Comparison of ENCODE assay signal across 27 cellular contexts in genomic region chr2:150625300-150625699, GRCh38.
A peak's percentile ranks its signal among the peaks of the same experiment; 100 is the strongest.
DNase-seq lines count a peak whose midpoint lies in the region; ATAC-seq, FAIRE-seq and TF ChIP-seq lines count a peak whose summit lies in the region.
"Had no signal": no experiment of that assay in that cellular context is flagged by ENCODE, and none has a peak within 500 bp of the region (broad histone marks: within the 10 kb centered on the region; RNA-seq: fewer than 3 reads in every experiment).

No MANE protein-coding gene starts in this region.

- DNase-seq in AG08395 (ENCODE audit: low spot score), result peak; percentile 6
- peak; percentile 21 for DNase-seq in HPDE6-E6E7 (ENCODE audit: extremely low spot score)
- peak; percentile 35 for DNase-seq in astrocyte (ENCODE audit: low read depth)
- DNase-seq in keratinocyte (ENCODE audit: low read depth, low spot score), result no peak
- DNase-seq in GDM1 (lab: John Stamatoyannopoulos, UW), result no peak
- DNase-seq in NCI-H2107 treated with DMSO at 0.1 percent for 48 hours (lab: John Stamatoyannopoulos, UW; ENCODE audit: unreplicated experiment), result no peak
- no peak for DNase-seq in NK-92 treated with Interleukin-12 subunit alpha and Interleukin-12 subunit beta, amount 100 ng/mL, for 24 hours (lab: John Stamatoyannopoulos, UW)
- DNase-seq: activated B cell treated with CpG ODN at 0.5 μM for 24 hours; activated CD4-positive, alpha-beta T cell treated with anti-CD3 and anti-CD28 coated beads, Interleukin-2, amount 50 U/mL, for 4 hours; activated effector memory CD4-positive, alpha-beta T cell treated with Interleukin-2 at 50 U/mL for 16 hours; brain microvascular endothelial cell; CD4-positive, CD25-positive, alpha-beta regulatory T cell; colonic mucosa; endodermal cell; mucosa of descending colon; NCI-H1105; NCI-H2081 treated with DMSO at 0.1 percent for 48 hours; NCI-H510A treated with DMSO at 0.1 percent for 48 hours; small intestine; stimulated activated CD4-positive, alpha-beta T cell treated with anti-CD3 and anti-CD28 coated beads, Interleukin-2, amount 100 ng/mL, for 24 hours; uterus had no signal

- H4K20me1 ChIP-seq in astrocyte (ENCODE audit: insufficient read depth, low read length) (no peaks in the 10 kb centered on the region), keratinocyte (ENCODE audit: control insufficient read depth, extremely low read depth, insufficient read depth, low read length) (no peaks in the 10 kb centered on the region)

- H3K4me2 ChIP-seq in astrocyte (ENCODE audit: low read length) (no peak overlapping the region), keratinocyte (ENCODE audit: control insufficient read depth, extremely low read depth, insufficient read depth, low read depth, low read length) (no peak overlapping the region)

- FAIRE-seq in astrocyte (lab: Jason Lieb, UNC) (no peak), keratinocyte (lab: Jason Lieb, UNC) (no peak)
- FAIRE-seq: GM12891, HTR-8/SVneo, small intestine had no signal

- peaks cover 49% of the 10 kb centered on the region for H3K4me1 Mint-ChIP-seq in astrocyte (ENCODE audit: low read depth, unreplicated experiment)
- H3K4me1 Mint-ChIP-seq: activated B cell treated with CpG ODN at 0.5 μM for 24 hours; stimulated activated memory B cell treated with anti-CD40 and anti-IgM and Interleukin-4, amounts not matched to agents 10 μg/mL and 1 μg/mL and 100 μg/mL, for 72 hours had no signal

- H3K27ac ChIP-seq in astrocyte (ENCODE audit: low read depth, low read length) (no peak overlapping the region), keratinocyte (ENCODE audit: control insufficient read depth, insufficient read depth, low read length) (peak overlapping the region; percentile 2)
- H3K27ac ChIP-seq: brain microvascular endothelial cell, colonic mucosa, prostate gland, suprapubic skin, uterus had no signal

- H3K4me1 ChIP-seq in astrocyte (ENCODE audit: insufficient read depth, low read length) (peaks cover 31% of the 10 kb centered on the region), keratinocyte (ENCODE audit: control insufficient read depth, extremely low read depth, insufficient read depth, low read length) (peaks cover 31% of the 10 kb centered on the region)
- H3K4me1 ChIP-seq: colonic mucosa, prostate gland, uterus had no signal

- no peak for ATAC-seq in GM19035 (IDR thresholded peaks at IDR 0.05; ENCODE audit: unreplicated experiment)
- ATAC-seq: mucosa of descending colon; stimulated activated memory B cell treated with anti-CD40 and anti-IgM and Interleukin-4, amounts not matched to agents 10 μg/mL and 1 μg/mL and 100 μg/mL, for 72 hours had no signal

- H3K9me1 ChIP-seq in keratinocyte (ENCODE audit: control insufficient read depth, extremely low read depth, insufficient read depth, low read length), result no peaks in the 10 kb centered on the region

- peaks cover 3% of the 10 kb centered on the region for H3K9me3 Mint-ChIP-seq in astrocyte (ENCODE audit: unreplicated experiment)
- H3K9me3 Mint-ChIP-seq: activated B cell treated with CpG ODN at 0.5 μM for 24 hours; endodermal cell; stimulated activated memory B cell treated with anti-CD40 and anti-IgM and Interleukin-4, amounts not matched to agents 10 μg/mL and 1 μg/mL and 100 μg/mL, for 72 hours had no signal

- H3K27me3 ChIP-seq in astrocyte (ENCODE audit: insufficient read depth, low read length), result no peaks in the 10 kb centered on the region
- no peaks in the 10 kb centered on the region for H3K27me3 ChIP-seq in keratinocyte (ENCODE audit: control insufficient read depth, extremely low read depth, insufficient read depth, low read length)
- H3K27me3 ChIP-seq: brain microvascular endothelial cell, colonic mucosa, suprapubic skin, uterus had no signal

- H3K4me3 Mint-ChIP-seq in astrocyte (ENCODE audit: unreplicated experiment), result no peak overlapping the region
- H3K4me3 Mint-ChIP-seq: activated B cell treated with CpG ODN at 0.5 μM for 24 hours; CD4-positive, CD25-positive, alpha-beta regulatory T cell; endodermal cell; stimulated activated memory B cell treated with anti-CD40 and anti-IgM and Interleukin-4, amounts not matched to agents 10 μg/mL and 1 μg/mL and 100 μg/mL, for 72 hours had no signal

- H3K79me2 ChIP-seq in astrocyte (ENCODE audit: insufficient read depth, low read length) (no peaks in the 10 kb centered on the region), keratinocyte (ENCODE audit: control insufficient read depth, insufficient read depth, low read length) (no peaks in the 10 kb centered on the region)

- no peak overlapping the region for H2AFZ ChIP-seq in astrocyte (ENCODE audit: low read depth, low read length)
- no peak overlapping the region for H2AFZ ChIP-seq in keratinocyte (ENCODE audit: control insufficient read depth, low read length)

- H3K36me3 ChIP-seq in astrocyte (ENCODE audit: insufficient read depth, low read length) (no peaks in the 10 kb centered on the region), keratinocyte (ENCODE audit: control insufficient read depth in 2 of 2, extremely low read depth in 1 of 2, insufficient read depth in 2 of 2, low read length in 2 of 2) (no peaks in the 10 kb centered on the region)
- H3K36me3 ChIP-seq: brain microvascular endothelial cell, colonic mucosa, prostate gland, suprapubic skin, uterus had no signal

- H3K9me3 ChIP-seq in astrocyte (ENCODE audit: insufficient read depth, low read depth, low read length) (no peaks in the 10 kb centered on the region), keratinocyte (ENCODE audit: control insufficient read depth, low read depth, low read length) (no peaks in the 10 kb centered on the region)
- H3K9me3 ChIP-seq: colonic mucosa, mucosa of descending colon, prostate gland, suprapubic skin, uterus had no signal

- no peaks in the 10 kb centered on the region for H3K36me3 Mint-ChIP-seq in astrocyte (ENCODE audit: low read depth, unreplicated experiment)
- H3K36me3 Mint-ChIP-seq: CD4-positive, CD25-positive, alpha-beta regulatory T cell; stimulated activated memory B cell treated with anti-CD40 and anti-IgM and Interleukin-4, amounts not matched to agents 10 μg/mL and 1 μg/mL and 100 μg/mL, for 72 hours had no signal

- H3K27ac Mint-ChIP-seq in astrocyte (ENCODE audit: unreplicated experiment), result peak overlapping the region; percentile 59
- H3K27ac Mint-ChIP-seq: activated B cell treated with CpG ODN at 0.5 μM for 24 hours; CD4-positive, CD25-positive, alpha-beta regulatory T cell; endodermal cell; stimulated activated memory B cell treated with anti-CD40 and anti-IgM and Interleukin-4, amounts not matched to agents 10 μg/mL and 1 μg/mL and 100 μg/mL, for 72 hours had no signal

- dilution Hi-C loops in keratinocyte (cut with MboI; ENCODE audit: extremely low pct_ligation_motif_present, low sequenced_read_pairs), result no loop called here

- H3K4me3 ChIP-seq in astrocyte (ENCODE audit: insufficient read depth, low read depth, low read length), result no peak overlapping the region
- no peak overlapping the region for H3K4me3 ChIP-seq in keratinocyte (ENCODE audit: control insufficient read depth in 2 of 3, extremely low read depth in 1 of 3, insufficient read depth in 2 of 3, low read depth in 1 of 3, low read length in 3 of 3)
- H3K4me3 ChIP-seq: colonic mucosa, mucosa of descending colon, prostate gland, suprapubic skin, uterus had no signal

- TF ChIP-seq CTCF in astrocyte (IDR thresholded peaks at IDR 0.05; ENCODE audit: insufficient read depth, low read depth, low read length) (no peak), keratinocyte (optimal IDR thresholded peaks at IDR 0.05 in 1 of 3, IDR thresholded peaks at IDR 0.05 in 1 of 3, conservative IDR thresholded peaks at IDR 0.05 in 1 of 3; ENCODE audit: extremely low read depth in 1 of 3, insufficient read depth in 2 of 3, low read length in 3 of 3) (no peak)

- H3K9ac ChIP-seq in astrocyte (ENCODE audit: low read length) (no peak overlapping the region), keratinocyte (ENCODE audit: control insufficient read depth, extremely low read depth, insufficient read depth, low read length) (no peak overlapping the region)

- H3K27me3 Mint-ChIP-seq in astrocyte (ENCODE audit: low read depth, unreplicated experiment), result no peaks in the 10 kb centered on the region
- H3K27me3 Mint-ChIP-seq: activated B cell treated with CpG ODN at 0.5 μM for 24 hours; CD4-positive, CD25-positive, alpha-beta regulatory T cell; stimulated activated memory B cell treated with anti-CD40 and anti-IgM and Interleukin-4, amounts not matched to agents 10 μg/mL and 1 μg/mL and 100 μg/mL, for 72 hours had no signal

Comparison
In these comparisons a context has a peak if more than half of its experiments do, and no peak if none do; other contexts are left out.
1. DNase-seq: peak in AG08395 (single experiment), HPDE6-E6E7 (single experiment) and astrocyte (single experiment); none in keratinocyte (single experiment), GDM1 (single experiment), NCI-H2107 treated with DMSO at 0.1 percent for 48 hours (single experiment) and NK-92 treated with Interleukin-12 subunit alpha and Interleukin-12 subunit beta, amount 100 ng/mL, for 24 hours (single experiment).